Comparison of ENCODE assay signal across 1 cellular context in genomic region chr4:76744253-76744921, GRCh38.
A peak's percentile ranks its signal among the peaks of the same experiment; 100 is the strongest.
TF ChIP-seq lines count a peak whose summit lies in the region.

No MANE protein-coding gene starts in this region.

TF ChIP-seq in A549, 52 proteins besides CTCF, POLR2A, EP300 and RAD21:
- no peak for TF ChIP-seq GATA3 (IDR thresholded peaks at IDR 0.05; ENCODE audit: borderline replicate concordance)
- TF ChIP-seq NFE2L2 (conservative IDR thresholded peaks at IDR 0.05; ENCODE audit: low read length) = no peak
- TF ChIP-seq BCL3 (IDR thresholded peaks at IDR 0.05) = no peak
- TF ChIP-seq MAFK (IDR thresholded peaks at IDR 0.05; ENCODE audit: partially characterized antibody) = peak; percentile 31
- no peak for TF ChIP-seq NPAS2 (CRISPR knock-in tag; IDR thresholded peaks at IDR 0.05; ENCODE audit: borderline replicate concordance)
- TF ChIP-seq RCOR1 (IDR thresholded peaks at IDR 0.05; ENCODE audit: low read depth, low read length) = no peak
- TF ChIP-seq, protein P1, sequence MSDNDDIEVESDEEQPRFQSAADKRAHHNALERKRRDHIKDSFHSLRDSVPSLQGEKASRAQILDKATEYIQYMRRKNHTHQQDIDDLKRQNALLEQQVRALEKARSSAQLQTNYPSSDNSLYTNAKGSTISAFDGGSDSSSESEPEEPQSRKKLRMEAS (IDR thresholded peaks at IDR 0.05) = no peak
TF ChIP-seq in A549: peak in this region for 1.
